ENCODE assay signal across 29 cellular contexts in genomic region chr6:151084275-151084674, GRCh38.
"Had no signal": no experiment of that assay in that cellular context is flagged by ENCODE, and none has a peak within 500 bp of the region (broad histone marks: within the 10 kb centered on the region; RNA-seq: fewer than 3 reads in every experiment).

No MANE protein-coding gene starts in this region.

- H2AFZ ChIP-seq: hepatocyte had no signal

- H3K36me3 ChIP-seq: adrenal gland, cardiac muscle cell, colonic mucosa, gastrocnemius medialis, right lobe of liver, transverse colon, WERI-Rb-1 had no signal

- H3K27ac ChIP-seq: adrenal gland, body of pancreas, cardiac muscle cell, colonic mucosa, gastrocnemius medialis, hepatocyte, right lobe of liver, transverse colon, WERI-Rb-1 had no signal

- ATAC-seq: activated CD4-positive, CD25-positive, alpha-beta regulatory T cell treated with anti-CD3 and anti-CD28 coated beads, Interleukin-2, amount 50 U/mL, for 24 hours; body of pancreas; gastrocnemius medialis; left cardiac atrium; naive thymus-derived CD8-positive, alpha-beta T cell; right lobe of liver; T-helper 17 cell had no signal

- H3K4me1 Mint-ChIP-seq: activated naive CD8-positive, alpha-beta T cell treated with anti-CD3 and anti-CD28 coated beads for 36 hours; naive thymus-derived CD8-positive, alpha-beta T cell; T-helper 17 cell had no signal

- DNase-seq: activated CD4-positive, alpha-beta T cell treated with anti-CD3 and anti-CD28 coated beads for 48 hours; activated CD4-positive, alpha-beta T cell treated with anti-CD3 and anti-CD28 coated beads, Interleukin-2, amount 50 U/mL, for 48 hours; activated naive CD4-positive, alpha-beta T cell treated with Interleukin-2 at 50 U/mL for 16 hours; activated naive CD8-positive, alpha-beta T cell treated with anti-CD3 and anti-CD28 coated beads for 36 hours; activated T-cell treated with anti-CD3 and anti-CD28 coated beads, Interleukin-2, amount 50 U/mL, for 48 hours; adrenal gland; aorta; body of pancreas; cerebellar nuclear complex; colonic mucosa; effector CD8-positive, alpha-beta T cell; erythroblast; gastrocnemius medialis; islet precursor cell; left cardiac atrium; mammary epithelial cell; naive thymus-derived CD8-positive, alpha-beta T cell; right lobe of liver; stimulated activated CD4-positive, alpha-beta T cell treated with anti-CD3 and anti-CD28 coated beads, Interleukin-2, amount 100 ng/mL, for 48 hours; stimulated activated naive CD4-positive, alpha-beta T cell treated with Interleukin-2 at 50 U/mL for 16 hours; T-helper 17 cell; T1000; transverse colon; WERI-Rb-1 had no signal

- H3K27ac Mint-ChIP-seq: activated naive CD8-positive, alpha-beta T cell treated with anti-CD3 and anti-CD28 coated beads for 36 hours; activated T-helper 2 cell treated with anti-CD3 and anti-CD28 coated beads, Interferon-gamma antibody, Interleukin-2, Interleukin-4, amounts not matched to agents 10 μg/mL and 5 μg/mL and 100 μg/mL, durations not matched to agents 14 hours and 24 hours and 36 hours; progenitor cell of endocrine pancreas; T-helper 17 cell had no signal

- H3K27me3 ChIP-seq: adrenal gland, body of pancreas, cardiac muscle cell, colonic mucosa, gastrocnemius medialis, hepatocyte, right lobe of liver, transverse colon had no signal

- H3K9me3 Mint-ChIP-seq: activated naive CD8-positive, alpha-beta T cell treated with anti-CD3 and anti-CD28 coated beads for 36 hours; activated T-helper 2 cell treated with anti-CD3 and anti-CD28 coated beads, Interferon-gamma antibody, Interleukin-2, Interleukin-4, amounts not matched to agents 10 μg/mL and 5 μg/mL and 100 μg/mL, durations not matched to agents 14 hours and 24 hours and 36 hours; naive thymus-derived CD8-positive, alpha-beta T cell had no signal

- H3K9me3 ChIP-seq: adrenal gland, body of pancreas, colonic mucosa, gastrocnemius medialis, right lobe of liver, transverse colon had no signal

- H3K4me2 ChIP-seq: hepatocyte had no signal

- H3K36me3 Mint-ChIP-seq: naive thymus-derived CD8-positive, alpha-beta T cell had no signal

- H3K4me3 Mint-ChIP-seq: activated naive CD8-positive, alpha-beta T cell treated with anti-CD3 and anti-CD28 coated beads for 36 hours; naive thymus-derived CD8-positive, alpha-beta T cell; T-helper 17 cell had no signal

- H3K27me3 Mint-ChIP-seq: activated naive CD8-positive, alpha-beta T cell treated with anti-CD3 and anti-CD28 coated beads for 36 hours; naive thymus-derived CD8-positive, alpha-beta T cell; progenitor cell of endocrine pancreas; T-helper 17 cell had no signal

- H3K4me1 ChIP-seq: adrenal gland, body of pancreas, colonic mucosa, gastrocnemius medialis, right lobe of liver, transverse colon had no signal

- H3K4me3 ChIP-seq: adrenal gland, body of pancreas, cardiac muscle cell, colonic mucosa, gastrocnemius medialis, hepatocyte, right lobe of liver, transverse colon had no signal
